Comparison of ENCODE assay signal across 18 cellular contexts in genomic region chr4:1331591-1332353, GRCh38. TPM values are rescaled to one million over a fixed set of nuclear protein-coding genes. Genes with fewer than 3 reads are reported as not detected.
A peak's percentile ranks its signal among the peaks of the same experiment; 100 is the strongest.
DNase-seq lines count a peak whose midpoint lies in the region; ATAC-seq and TF ChIP-seq lines count a peak whose summit lies in the region.
"Had no signal": no experiment of that assay in that cellular context is flagged by ENCODE, and none has a peak within 500 bp of the region (broad histone marks: within the 10 kb centered on the region; RNA-seq: fewer than 3 reads in every experiment).

No MANE protein-coding gene starts in this region.

- H3K27me3 Mint-ChIP-seq in activated naive CD8-positive, alpha-beta T cell treated with anti-CD3 and anti-CD28 coated beads for 36 hours = no peaks in the 10 kb centered on the region
- peaks cover 0 to 13% (median 7%) of the 10 kb centered on the region in 3 donors for H3K27me3 Mint-ChIP-seq in immature natural killer cell (ENCODE audit: low read depth in 3 of 3)
- no peaks in the 10 kb centered on the region for H3K27me3 Mint-ChIP-seq in stimulated activated naive B cell treated with anti-CD40 and anti-IgM and Interleukin-4, amounts not matched to agents 10 μg/mL and 1 μg/mL and 100 μg/mL, for 72 hours
- H3K27me3 Mint-ChIP-seq: activated naive CD8-positive, alpha-beta T cell treated with anti-CD3 and anti-CD28 coated beads, Interleukin-2, amount 10 ng/mL, durations not matched to agents 7 days and 5 days had no signal

- H3K9me3 ChIP-seq in right cardiac atrium (ENCODE audit: control insufficient read depth, low read length) = no peaks in the 10 kb centered on the region
- no peaks in the 10 kb centered on the region for H3K9me3 ChIP-seq in adrenal gland (replicated peaks in 1 of 3)
- H3K9me3 ChIP-seq: suprapubic skin had no signal

- H3K36me3 ChIP-seq in adrenal gland (replicated peaks in 1 of 2) = peaks cover 0 to 46% of the 10 kb centered on the region in 2 donors

- H3K4me1 Mint-ChIP-seq in activated naive CD8-positive, alpha-beta T cell treated with anti-CD3 and anti-CD28 coated beads for 36 hours = peaks cover 28% of the 10 kb centered on the region
- peaks cover 38 to 43% of the 10 kb centered on the region in 2 donors for H3K4me1 Mint-ChIP-seq in immature natural killer cell
- peaks cover 6 to 7% of the 10 kb centered on the region in 2 donors for H3K4me1 Mint-ChIP-seq in stimulated activated naive B cell treated with anti-CD40 and anti-IgM and Interleukin-4, amounts not matched to agents 10 μg/mL and 1 μg/mL and 100 μg/mL, for 72 hours

- H3K4me3 ChIP-seq in right cardiac atrium (ENCODE audit: low read length) (no peak overlapping the region), adrenal gland (no peak overlapping the region)
- H3K4me3 ChIP-seq: suprapubic skin had no signal

- WGBS in right cardiac atrium = 92% methylated on average over 21 of the region's 21 CpGs
- 83 to 91% (median 86%) methylated on average over 11 to 21 of the region's 21 CpGs for WGBS in adrenal gland, 4 donors

- ATAC-seq in right cardiac atrium (no peak), Right ventricle myocardium superior (ENCODE audit: poor library complexity) (no peak), HG03520 (IDR thresholded peaks at IDR 0.05; ENCODE audit: unreplicated experiment) (no peak)
- ATAC-seq in stimulated activated naive B cell treated with anti-CD40 and anti-IgM and Interleukin-4, amounts not matched to agents 10 μg/mL and 1 μg/mL and 100 μg/mL, for 72 hours (replicated peaks) = no peak
- ATAC-seq: left lobe of liver had no signal

- no peak for TF ChIP-seq CTCF in adrenal gland (IDR thresholded peaks at IDR 0.05)

- H3K27ac Mint-ChIP-seq in activated naive CD8-positive, alpha-beta T cell treated with anti-CD3 and anti-CD28 coated beads for 36 hours = peak overlapping the region; percentile 31
- H3K27ac Mint-ChIP-seq in immature natural killer cell = peak overlapping the region; percentile 60 to 94 (median 78)
- H3K27ac Mint-ChIP-seq in stimulated activated naive B cell treated with anti-CD40 and anti-IgM and Interleukin-4, amounts not matched to agents 10 μg/mL and 1 μg/mL and 100 μg/mL, for 72 hours = peak overlapping the region; percentile 57
- H3K27ac Mint-ChIP-seq: HFFc6 had no signal

- H3K27ac ChIP-seq in right cardiac atrium (ENCODE audit: low read length) (no peak overlapping the region), adrenal gland (no peak overlapping the region)

- intact Hi-C loops in right cardiac atrium (cut with DNase I) (loop anchor here in 1 of 4 donors (10.0 kb wide), 1 partner anchor 167 kb away; no protein-coding TSS in a partner anchor), Right ventricle myocardium superior (cut with DNase I) (no loop called here), adrenal gland (cut with DNase I) (no loop called here)

- no peaks in the 10 kb centered on the region for H3K4me1 ChIP-seq in right cardiac atrium (ENCODE audit: control insufficient read depth, insufficient read depth, low read length)
- peaks cover 0 to 6% of the 10 kb centered on the region in 2 donors for H3K4me1 ChIP-seq in adrenal gland (replicated peaks in 1 of 2)

- H3K27me3 ChIP-seq in right cardiac atrium (ENCODE audit: control insufficient read depth, insufficient read depth) (no peaks in the 10 kb centered on the region), adrenal gland (no peaks in the 10 kb centered on the region)
- H3K27me3 ChIP-seq: suprapubic skin had no signal

- DNase-seq in right cardiac atrium = peak; percentile 2 to 52 (median 18)
- DNase-seq in Right ventricle myocardium superior = no peak
- DNase-seq in activated naive CD8-positive, alpha-beta T cell treated with anti-CD3 and anti-CD28 coated beads for 36 hours = no peak
- DNase-seq in immature natural killer cell = no peak
- DNase-seq in stimulated activated naive B cell treated with anti-CD40 and anti-IgM and Interleukin-4, amounts not matched to agents 10 μg/mL and 1 μg/mL and 100 μg/mL, for 72 hours = no peak
- no peak for DNase-seq in adrenal gland
- no peak for DNase-seq in SIG-M5 (lab: John Stamatoyannopoulos, UW)
- DNase-seq: activated naive CD8-positive, alpha-beta T cell treated with anti-CD3 and anti-CD28 coated beads, Interleukin-2, amount 10 ng/mL, durations not matched to agents 7 days and 5 days; activated T-cell treated with anti-CD3 and anti-CD28 coated beads for 4 hours; HFFc6; midbrain; NCI-H146; NCI-H446 treated with DMSO at 0.1 percent for 48 hours; SHP77 treated with DMSO at 0.1 percent for 48 hours; stimulated activated CD4-positive, alpha-beta T cell treated with anti-CD3 and anti-CD28 coated beads, Interleukin-2, amount 100 ng/mL, for 48 hours had no signal

- H3K36me3 Mint-ChIP-seq in activated naive CD8-positive, alpha-beta T cell treated with anti-CD3 and anti-CD28 coated beads for 36 hours = peaks cover 35% of the 10 kb centered on the region
- H3K36me3 Mint-ChIP-seq in immature natural killer cell = peaks cover 9 to 20% (median 16%) of the 10 kb centered on the region in 3 donors
- H3K36me3 Mint-ChIP-seq in stimulated activated naive B cell treated with anti-CD40 and anti-IgM and Interleukin-4, amounts not matched to agents 10 μg/mL and 1 μg/mL and 100 μg/mL, for 72 hours = peaks cover 37 to 49% of the 10 kb centered on the region in 2 donors

- H3K4me3 Mint-ChIP-seq in activated naive CD8-positive, alpha-beta T cell treated with anti-CD3 and anti-CD28 coated beads for 36 hours = no peak overlapping the region
- H3K4me3 Mint-ChIP-seq in immature natural killer cell = peak overlapping the region in 2 of 5 donors; percentile 21 to 67
- H3K4me3 Mint-ChIP-seq in stimulated activated naive B cell treated with anti-CD40 and anti-IgM and Interleukin-4, amounts not matched to agents 10 μg/mL and 1 μg/mL and 100 μg/mL, for 72 hours = peak overlapping the region; percentile 41 to 55
- H3K4me3 Mint-ChIP-seq: HFFc6 had no signal

- peaks cover 7% of the 10 kb centered on the region for H3K9me3 Mint-ChIP-seq in activated naive CD8-positive, alpha-beta T cell treated with anti-CD3 and anti-CD28 coated beads for 36 hours
- no peaks in the 10 kb centered on the region for H3K9me3 Mint-ChIP-seq in immature natural killer cell
- H3K9me3 Mint-ChIP-seq in stimulated activated naive B cell treated with anti-CD40 and anti-IgM and Interleukin-4, amounts not matched to agents 10 μg/mL and 1 μg/mL and 100 μg/mL, for 72 hours = no peaks in the 10 kb centered on the region
- H3K9me3 Mint-ChIP-seq: activated naive CD8-positive, alpha-beta T cell treated with anti-CD3 and anti-CD28 coated beads, Interleukin-2, amount 10 ng/mL, durations not matched to agents 7 days and 5 days had no signal

- no peak for TF ChIP-seq POLR2A in adrenal gland (IDR thresholded peaks at IDR 0.05)

RNA-seq across cellular contexts. Expression of gene UVSSA, which starts 15.2 kb away (rescaled TPM):
- total RNA-seq in right cardiac atrium (1 to 10 TPM; 7.7 to 8.8 (median 8.5) TPM), Right ventricle myocardium superior (6.7 TPM), adrenal gland (10 to 100 TPM in 6 of 8 donors, 1 to 10 TPM in 2; 9.3 to 36.5 (median 17.5) TPM)
- polyA plus RNA-seq in right cardiac atrium (5.0 TPM), immature natural killer cell (1 to 10 TPM; 3.2 to 7.0 (median 4.0) TPM), adrenal gland (10 to 100 TPM in 2 of 3 donors, 1 to 10 TPM in 1; 2.9 to 37.4 (median 21.9) TPM)
- total RNA-seq in activated naive CD8-positive, alpha-beta T cell treated with anti-CD3 and anti-CD28 coated beads for 36 hours = 10 to 100 TPM; 13.2 to 14.1 TPM

RNA-seq across cellular contexts. Expression of gene MAEA, which starts 42.1 kb away (rescaled TPM):
- total RNA-seq in right cardiac atrium = 10 to 100 TPM; 51.6 to 61.8 (median 59.2) TPM
- polyA plus RNA-seq in right cardiac atrium = 53.4 TPM
- total RNA-seq in Right ventricle myocardium superior = 50.3 TPM
- total RNA-seq in activated naive CD8-positive, alpha-beta T cell treated with anti-CD3 and anti-CD28 coated beads for 36 hours = 10 to 100 TPM; 51.3 to 53.2 TPM
- polyA plus RNA-seq in immature natural killer cell = 10 to 100 TPM; 60.7 to 76.0 (median 72.9) TPM
- 10 to 100 TPM; 60.2 to 96.8 (median 79.2) TPM for total RNA-seq in adrenal gland
- polyA plus RNA-seq in adrenal gland = 100 to 1,000 TPM in 1 of 3 donors, 10 to 100 TPM in 2; 35.6 to 103 (median 70.3) TPM

Comparison
In these comparisons a context has a peak if more than half of its experiments do, and no peak if none do; other contexts are left out.
1. DNase-seq: peak in right cardiac atrium (3 of 3); none in Right ventricle myocardium superior (single experiment), activated naive CD8-positive, alpha-beta T cell treated with anti-CD3 and anti-CD28 coated beads for 36 hours (single experiment), immature natural killer cell (0 of 3), stimulated activated naive B cell treated with anti-CD40 and anti-IgM and Interleukin-4, amounts not matched to agents 10 μg/mL and 1 μg/mL and 100 μg/mL, for 72 hours (single experiment), adrenal gland (0 of 7) and SIG-M5 (single experiment).
2. Peak in every context shown above with its lines, with median percentiles within 50 percentile points of each other: H3K27ac Mint-ChIP-seq.